In genomic region chr10:125105856-125106255, GRCh38 we compare ENCODE assay signal across 15 cellular contexts.
"Had no signal": no experiment of that assay in that cellular context is flagged by ENCODE, and none has a peak within 500 bp of the region (broad histone marks: within the 10 kb centered on the region; RNA-seq: fewer than 3 reads in every experiment).

No MANE protein-coding gene starts in this region.

- ATAC-seq: activated naive CD4-positive, alpha-beta T cell treated with anti-CD3 and anti-CD28 coated beads, Interleukin-2, amount 50 U/mL, for 72 hours; SK-N-SH treated with all-trans-retinoic acid at 6 μM for 48 hours had no signal

- H3K36me3 Mint-ChIP-seq: activated naive CD4-positive, alpha-beta T cell treated with anti-CD3 and anti-CD28 coated beads, Interleukin-2, amount 50 U/mL, for 72 hours had no signal

- H3K27me3 ChIP-seq: transverse colon had no signal

- H2AFZ ChIP-seq: parathyroid adenoma had no signal

- H3K4me1 ChIP-seq: parathyroid adenoma had no signal

- DNase-seq: activated CD4-positive, alpha-beta T cell treated with anti-CD3 and anti-CD28 coated beads, Interleukin-2, amount 50 U/mL, for 48 hours; activated T-cell treated with anti-CD3 and anti-CD28 coated beads, Interleukin-2, amount 50 U/mL, for 1 hour; central memory CD4-positive, alpha-beta T cell; effector CD4-positive, alpha-beta T cell; foreskin fibroblast; stimulated activated CD4-positive, alpha-beta T cell treated with anti-CD3 and anti-CD28 coated beads, Interleukin-4, amount 100 ng/mL, for 24 hours; stimulated activated naive CD4-positive, alpha-beta T cell treated with Interleukin-2 at 50 U/mL for 16 hours; T-helper 1 cell; transverse colon had no signal

- H3K27ac ChIP-seq: coronary artery, parathyroid adenoma, skin epidermis, transverse colon had no signal

- H3K9me3 ChIP-seq: transverse colon had no signal

- H3K9me3 Mint-ChIP-seq: activated T-helper 2 cell treated with anti-CD3 and anti-CD28 coated beads, Interferon-gamma antibody, Interleukin-2, Interleukin-4, amounts not matched to agents 10 μg/mL and 5 μg/mL and 100 μg/mL, durations not matched to agents 14 hours and 24 hours and 36 hours had no signal

- H3K4me3 ChIP-seq: coronary artery, skin epidermis, transverse colon had no signal

- H3K27ac Mint-ChIP-seq: activated naive CD4-positive, alpha-beta T cell treated with anti-CD3 and anti-CD28 coated beads, Interleukin-2, amount 50 U/mL, for 72 hours; activated T-helper 2 cell treated with anti-CD3 and anti-CD28 coated beads, Interferon-gamma antibody, Interleukin-2, Interleukin-4, amounts not matched to agents 10 μg/mL and 5 μg/mL and 100 μg/mL, durations not matched to agents 14 hours and 24 hours and 36 hours had no signal
